Comparison of ENCODE assay signal across 1 cellular context in the genomic region with DNA sequence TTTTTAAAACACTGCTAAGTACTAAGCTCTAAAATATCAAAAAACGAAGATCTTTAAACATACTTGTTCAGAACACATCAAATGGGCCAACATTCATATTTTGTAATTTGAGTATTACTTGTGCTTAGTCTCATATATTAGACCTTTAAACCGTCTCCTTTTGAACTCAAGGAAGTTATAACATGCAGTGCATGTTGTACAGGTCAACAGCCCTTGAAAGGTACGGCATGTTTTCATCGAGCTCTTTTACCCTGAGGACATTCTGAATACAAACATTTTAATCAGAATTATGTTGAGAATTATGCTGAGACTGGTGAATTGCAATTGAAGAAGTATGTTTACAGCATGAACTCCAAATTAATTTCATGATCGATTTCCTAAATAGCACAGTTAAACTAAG.
TF ChIP-seq lines count a peak whose summit lies in the region.

No MANE protein-coding gene starts in this region.

TF ChIP-seq in A549, 52 proteins besides CTCF, POLR2A, EP300 and RAD21 (continued from another document):
- TF ChIP-seq, protein P1, sequence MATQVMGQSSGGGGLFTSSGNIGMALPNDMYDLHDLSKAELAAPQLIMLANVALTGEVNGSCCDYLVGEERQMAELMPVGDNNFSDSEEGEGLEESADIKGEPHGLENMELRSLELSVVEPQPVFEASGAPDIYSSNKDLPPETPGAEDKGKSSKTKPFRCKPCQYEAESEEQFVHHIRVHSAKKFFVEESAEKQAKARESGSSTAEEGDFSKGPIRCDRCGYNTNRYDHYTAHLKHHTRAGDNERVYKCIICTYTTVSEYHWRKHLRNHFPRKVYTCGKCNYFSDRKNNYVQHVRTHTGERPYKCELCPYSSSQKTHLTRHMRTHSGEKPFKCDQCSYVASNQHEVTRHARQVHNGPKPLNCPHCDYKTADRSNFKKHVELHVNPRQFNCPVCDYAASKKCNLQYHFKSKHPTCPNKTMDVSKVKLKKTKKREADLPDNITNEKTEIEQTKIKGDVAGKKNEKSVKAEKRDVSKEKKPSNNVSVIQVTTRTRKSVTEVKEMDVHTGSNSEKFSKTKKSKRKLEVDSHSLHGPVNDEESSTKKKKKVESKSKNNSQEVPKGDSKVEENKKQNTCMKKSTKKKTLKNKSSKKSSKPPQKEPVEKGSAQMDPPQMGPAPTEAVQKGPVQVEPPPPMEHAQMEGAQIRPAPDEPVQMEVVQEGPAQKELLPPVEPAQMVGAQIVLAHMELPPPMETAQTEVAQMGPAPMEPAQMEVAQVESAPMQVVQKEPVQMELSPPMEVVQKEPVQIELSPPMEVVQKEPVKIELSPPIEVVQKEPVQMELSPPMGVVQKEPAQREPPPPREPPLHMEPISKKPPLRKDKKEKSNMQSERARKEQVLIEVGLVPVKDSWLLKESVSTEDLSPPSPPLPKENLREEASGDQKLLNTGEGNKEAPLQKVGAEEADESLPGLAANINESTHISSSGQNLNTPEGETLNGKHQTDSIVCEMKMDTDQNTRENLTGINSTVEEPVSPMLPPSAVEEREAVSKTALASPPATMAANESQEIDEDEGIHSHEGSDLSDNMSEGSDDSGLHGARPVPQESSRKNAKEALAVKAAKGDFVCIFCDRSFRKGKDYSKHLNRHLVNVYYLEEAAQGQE (IDR thresholded peaks at IDR 0.05) = no peak
- TF ChIP-seq PHF8 (IDR thresholded peaks at IDR 0.05; ENCODE audit: borderline replicate concordance, low read depth) (no peak), MAZ (IDR thresholded peaks at IDR 0.05; ENCODE audit: borderline replicate concordance, low read depth, low read length) (no peak), SMC3 (IDR thresholded peaks at IDR 0.05) (no peak), MAFK (IDR thresholded peaks at IDR 0.05; ENCODE audit: partially characterized antibody) (no peak), EHMT2 (IDR thresholded peaks at IDR 0.05; ENCODE audit: low read depth) (no peak), FOXS1 (CRISPR knock-in tag; IDR thresholded peaks at IDR 0.05) (no peak), NFE2L2 (conservative IDR thresholded peaks at IDR 0.05; ENCODE audit: low read length) (no peak)
- TF ChIP-seq, protein P2, sequence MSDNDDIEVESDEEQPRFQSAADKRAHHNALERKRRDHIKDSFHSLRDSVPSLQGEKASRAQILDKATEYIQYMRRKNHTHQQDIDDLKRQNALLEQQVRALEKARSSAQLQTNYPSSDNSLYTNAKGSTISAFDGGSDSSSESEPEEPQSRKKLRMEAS (IDR thresholded peaks at IDR 0.05) = no peak
- TF ChIP-seq, protein P3, sequence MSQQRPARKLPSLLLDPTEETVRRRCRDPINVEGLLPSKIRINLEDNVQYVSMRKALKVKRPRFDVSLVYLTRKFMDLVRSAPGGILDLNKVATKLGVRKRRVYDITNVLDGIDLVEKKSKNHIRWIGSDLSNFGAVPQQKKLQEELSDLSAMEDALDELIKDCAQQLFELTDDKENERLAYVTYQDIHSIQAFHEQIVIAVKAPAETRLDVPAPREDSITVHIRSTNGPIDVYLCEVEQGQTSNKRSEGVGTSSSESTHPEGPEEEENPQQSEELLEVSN (IDR thresholded peaks at IDR 0.05; ENCODE audit: borderline replicate concordance, low read depth) = no peak
